8 cellular contexts compared by ENCODE assay signal in the genomic region with DNA sequence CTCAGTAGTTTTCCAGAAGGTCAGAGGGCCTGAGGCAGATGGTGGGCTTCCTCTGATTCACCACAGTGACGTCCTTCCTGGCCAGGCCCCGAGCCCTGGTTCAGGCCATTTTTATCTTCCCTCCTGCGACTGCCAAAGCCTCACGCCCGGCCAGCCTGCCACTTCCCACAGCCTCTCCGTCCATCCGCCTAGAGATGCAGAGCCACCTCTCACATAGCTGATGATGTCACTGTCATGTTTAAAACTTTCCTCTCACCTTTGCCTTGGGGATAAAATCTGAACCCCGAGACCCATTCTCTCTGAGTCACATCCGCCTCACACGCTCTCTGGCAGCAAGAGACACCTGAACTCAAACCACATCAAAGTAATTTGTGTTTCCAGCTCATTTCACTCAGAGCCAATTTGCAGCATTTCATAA.
DNase-seq lines count a peak whose midpoint lies in the region; ATAC-seq and TF ChIP-seq lines count a peak whose summit lies in the region.

No MANE protein-coding gene starts in this region.

- no peaks in the 10 kb centered on the region for H3K36me3 Mint-ChIP-seq in osteocyte (ENCODE audit: unreplicated experiment)

- no peak overlapping the region for H3K4me3 Mint-ChIP-seq in osteocyte (ENCODE audit: unreplicated experiment)

- peak; percentile 56 for DNase-seq in activated CD4-positive, CD25-positive, alpha-beta regulatory T cell treated with anti-CD3 and anti-CD28 coated beads, Interleukin-2, amount 50 U/mL, for 72 hours
- DNase-seq in dermis microvascular lymphatic vessel endothelial cell (ENCODE audit: low read depth in 2 of 2) (peak; percentile 99), osteocyte (ENCODE audit: extremely low spot score, unreplicated experiment) (no peak), nucleus accumbens (lab: John Stamatoyannopoulos, UW) (no peak), DMS153 treated with DMSO at 0.1 percent for 48 hours (lab: John Stamatoyannopoulos, UW; ENCODE audit: unreplicated experiment) (no peak)
- DNase-seq in stimulated activated CD8-positive, alpha-beta memory T cell treated with anti-CD3 and anti-CD28 coated beads, Interleukin-12 subunit alpha, Interleukin-12 subunit beta, amount 100 ng/mL, for 4 hours (ENCODE audit: low read depth) = peak; percentile 36

- H3K9me3 Mint-ChIP-seq in osteocyte (ENCODE audit: unreplicated experiment) = no peaks in the 10 kb centered on the region

- no peak overlapping the region for H3K27ac Mint-ChIP-seq in osteocyte (ENCODE audit: unreplicated experiment)

- TF ChIP-seq CTCF in osteocyte (IDR thresholded peaks at IDR 0.05) = no peak

- no peaks in the 10 kb centered on the region for H3K4me1 Mint-ChIP-seq in osteocyte (ENCODE audit: unreplicated experiment)

- peaks cover 11% of the 10 kb centered on the region for H3K27me3 Mint-ChIP-seq in osteocyte (ENCODE audit: unreplicated experiment)

- ATAC-seq in GM18498 (IDR thresholded peaks at IDR 0.05; ENCODE audit: unreplicated experiment) (peak; percentile 83), HG02870 (IDR thresholded peaks at IDR 0.05; ENCODE audit: unreplicated experiment) (peak; percentile 92)

Comparison
In these comparisons a context has a peak if more than half of its experiments do, and no peak if none do; other contexts are left out.
1. DNase-seq: peak in activated CD4-positive, CD25-positive, alpha-beta regulatory T cell treated with anti-CD3 and anti-CD28 coated beads, Interleukin-2, amount 50 U/mL, for 72 hours (single experiment), dermis microvascular lymphatic vessel endothelial cell (2 of 2) and stimulated activated CD8-positive, alpha-beta memory T cell treated with anti-CD3 and anti-CD28 coated beads, Interleukin-12 subunit alpha, Interleukin-12 subunit beta, amount 100 ng/mL, for 4 hours (single experiment); none in osteocyte (single experiment), nucleus accumbens (0 of 56) and DMS153 treated with DMSO at 0.1 percent for 48 hours (single experiment).